2 cellular contexts compared by ENCODE assay signal in genomic region chr5:10321882-10322281, GRCh38.
A peak's percentile ranks its signal among the peaks of the same experiment; 100 is the strongest.
TF ChIP-seq lines count a peak whose summit lies in the region.

No MANE protein-coding gene starts in this region.

TF ChIP-seq in HEK293, 187 proteins besides CTCF, POLR2A, EP300 and RAD21 (continued from another document):
- TF ChIP-seq, protein P1, sequence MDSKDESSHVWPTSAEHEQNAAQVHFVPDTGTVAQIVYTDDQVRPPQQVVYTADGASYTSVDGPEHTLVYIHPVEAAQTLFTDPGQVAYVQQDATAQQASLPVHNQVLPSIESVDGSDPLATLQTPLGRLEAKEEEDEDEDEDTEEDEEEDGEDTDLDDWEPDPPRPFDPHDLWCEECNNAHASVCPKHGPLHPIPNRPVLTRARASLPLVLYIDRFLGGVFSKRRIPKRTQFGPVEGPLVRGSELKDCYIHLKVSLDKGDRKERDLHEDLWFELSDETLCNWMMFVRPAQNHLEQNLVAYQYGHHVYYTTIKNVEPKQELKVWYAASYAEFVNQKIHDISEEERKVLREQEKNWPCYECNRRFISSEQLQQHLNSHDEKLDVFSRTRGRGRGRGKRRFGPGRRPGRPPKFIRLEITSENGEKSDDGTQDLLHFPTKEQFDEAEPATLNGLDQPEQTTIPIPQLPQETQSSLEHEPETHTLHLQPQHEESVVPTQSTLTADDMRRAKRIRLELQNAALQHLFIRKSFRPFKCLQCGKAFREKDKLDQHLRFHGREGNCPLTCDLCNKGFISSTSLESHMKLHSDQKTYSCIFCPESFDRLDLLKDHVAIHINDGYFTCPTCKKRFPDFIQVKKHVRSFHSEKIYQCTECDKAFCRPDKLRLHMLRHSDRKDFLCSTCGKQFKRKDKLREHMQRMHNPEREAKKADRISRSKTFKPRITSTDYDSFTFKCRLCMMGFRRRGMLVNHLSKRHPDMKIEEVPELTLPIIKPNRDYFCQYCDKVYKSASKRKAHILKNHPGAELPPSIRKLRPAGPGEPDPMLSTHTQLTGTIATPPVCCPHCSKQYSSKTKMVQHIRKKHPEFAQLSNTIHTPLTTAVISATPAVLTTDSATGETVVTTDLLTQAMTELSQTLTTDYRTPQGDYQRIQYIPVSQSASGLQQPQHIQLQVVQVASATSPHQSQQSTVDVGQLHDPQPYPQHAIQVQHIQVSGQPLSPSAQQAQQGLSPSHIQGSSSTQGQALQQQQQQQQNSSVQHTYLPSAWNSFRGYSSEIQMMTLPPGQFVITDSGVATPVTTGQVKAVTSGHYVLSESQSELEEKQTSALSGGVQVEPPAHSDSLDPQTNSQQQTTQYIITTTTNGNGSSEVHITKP (tag by site-specific recombination; IDR thresholded peaks at IDR 0.05): peak; percentile 79
- no peak for TF ChIP-seq PRDM6 (tag by site-specific recombination; IDR thresholded peaks at IDR 0.05)
- no peak for TF ChIP-seq HOXA7 (CRISPR knock-in tag; IDR thresholded peaks at IDR 0.05; ENCODE audit: borderline replicate concordance)

TF ChIP-seq in K562, 482 proteins besides CTCF, POLR2A, EP300 and RAD21 (continued from another document):
- TF ChIP-seq, protein P1 (IDR thresholded peaks at IDR 0.05; ENCODE audit: partially characterized antibody): peak; percentile 90
